Comparison of ENCODE assay signal across 1 cellular context in the genomic region with DNA sequence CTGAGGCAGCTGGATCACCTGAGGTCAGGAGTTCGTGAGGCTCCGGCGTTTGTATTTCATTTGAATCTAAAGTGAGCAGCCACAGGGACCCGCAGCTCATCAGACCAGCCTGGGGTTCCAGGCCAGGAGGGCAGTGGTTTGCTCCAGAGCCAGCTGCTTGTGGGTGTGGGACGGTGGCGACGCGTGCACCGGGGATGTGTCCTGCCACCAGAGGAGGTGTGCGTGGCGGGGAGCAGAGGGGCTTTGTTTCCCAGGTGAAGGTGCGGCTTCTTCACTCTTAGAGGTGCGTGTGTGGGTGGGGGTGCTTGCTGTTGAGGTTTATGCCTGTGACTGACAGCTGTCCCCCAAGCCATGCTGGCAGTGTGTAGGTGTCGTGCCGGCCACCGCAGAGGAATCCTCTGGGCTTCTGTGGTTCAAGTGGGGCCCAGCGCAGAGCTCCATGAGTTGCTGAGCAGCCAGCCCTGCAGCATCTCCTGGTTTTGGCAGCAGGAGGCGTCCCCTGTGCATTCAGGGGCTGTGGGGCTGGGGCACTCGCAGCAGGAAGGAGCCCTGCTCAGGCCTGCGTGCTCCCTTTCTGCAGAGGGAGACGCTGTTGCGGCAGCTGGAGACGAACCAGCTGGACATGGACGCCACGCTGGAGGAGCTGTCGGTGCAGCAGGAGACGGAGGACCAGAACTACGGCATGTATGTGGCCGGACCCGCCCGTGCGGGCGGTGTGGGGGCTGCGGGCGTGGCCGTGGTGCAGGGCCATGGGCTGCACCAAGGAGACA.
TF ChIP-seq lines count a peak whose summit lies in the region.

No MANE protein-coding gene starts in this region.

TF ChIP-seq in K562, 482 proteins besides CTCF, POLR2A, EP300 and RAD21:
- TF ChIP-seq SUPT5H (IDR thresholded peaks at IDR 0.05) (0 out of 2 replicates have a peak, but pooled peaks have one; percentile 49), POLR2B (IDR thresholded peaks at IDR 0.05; ENCODE audit: low read depth, partially characterized antibody) (peak; percentile 15), KAT2B (IDR thresholded peaks at IDR 0.05; ENCODE audit: low read depth, low read length) (no peak), PTTG1 (tag; IDR thresholded peaks at IDR 0.05; ENCODE audit: low read depth) (no peak), POLR2G (IDR thresholded peaks at IDR 0.05; ENCODE audit: low read depth, low read length) (peak; percentile 81), RBFOX2 (IDR thresholded peaks at IDR 0.05; ENCODE audit: low read depth, low read length) (peak; percentile 23; the same call in 1 of the 2 replicates), RBM22 (IDR thresholded peaks at IDR 0.05; ENCODE audit: low read depth, low read length, poor library complexity, severe bottlenecking) (peak; percentile 87), ZNF699 (CRISPR knock-in tag; IDR thresholded peaks at IDR 0.05; ENCODE audit: insufficient replicate concordance) (no peak), HCFC1 (IDR thresholded peaks at IDR 0.05; ENCODE audit: low read depth, low read length) (no peak), PTBP1 (IDR thresholded peaks at IDR 0.05; ENCODE audit: low read depth, low read length) (0 out of 2 replicates have a peak, but pooled peaks have one; percentile 28), CHD2 (IDR thresholded peaks at IDR 0.05; ENCODE audit: low read depth, low read length) (no peak), ZNF75A (CRISPR knock-in tag; IDR thresholded peaks at IDR 0.05) (no peak), MYNN (IDR thresholded peaks at IDR 0.05) (peak; percentile 29; the same call in 1 of the 2 replicates), MYNN (CRISPR knock-in tag; IDR thresholded peaks at IDR 0.05) (no peak)
- TF ChIP-seq, protein P1, sequence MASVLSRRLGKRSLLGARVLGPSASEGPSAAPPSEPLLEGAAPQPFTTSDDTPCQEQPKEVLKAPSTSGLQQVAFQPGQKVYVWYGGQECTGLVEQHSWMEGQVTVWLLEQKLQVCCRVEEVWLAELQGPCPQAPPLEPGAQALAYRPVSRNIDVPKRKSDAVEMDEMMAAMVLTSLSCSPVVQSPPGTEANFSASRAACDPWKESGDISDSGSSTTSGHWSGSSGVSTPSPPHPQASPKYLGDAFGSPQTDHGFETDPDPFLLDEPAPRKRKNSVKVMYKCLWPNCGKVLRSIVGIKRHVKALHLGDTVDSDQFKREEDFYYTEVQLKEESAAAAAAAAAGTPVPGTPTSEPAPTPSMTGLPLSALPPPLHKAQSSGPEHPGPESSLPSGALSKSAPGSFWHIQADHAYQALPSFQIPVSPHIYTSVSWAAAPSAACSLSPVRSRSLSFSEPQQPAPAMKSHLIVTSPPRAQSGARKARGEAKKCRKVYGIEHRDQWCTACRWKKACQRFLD (CRISPR knock-in tag; IDR thresholded peaks at IDR 0.05) = no peak
- TF ChIP-seq, protein P2, sequence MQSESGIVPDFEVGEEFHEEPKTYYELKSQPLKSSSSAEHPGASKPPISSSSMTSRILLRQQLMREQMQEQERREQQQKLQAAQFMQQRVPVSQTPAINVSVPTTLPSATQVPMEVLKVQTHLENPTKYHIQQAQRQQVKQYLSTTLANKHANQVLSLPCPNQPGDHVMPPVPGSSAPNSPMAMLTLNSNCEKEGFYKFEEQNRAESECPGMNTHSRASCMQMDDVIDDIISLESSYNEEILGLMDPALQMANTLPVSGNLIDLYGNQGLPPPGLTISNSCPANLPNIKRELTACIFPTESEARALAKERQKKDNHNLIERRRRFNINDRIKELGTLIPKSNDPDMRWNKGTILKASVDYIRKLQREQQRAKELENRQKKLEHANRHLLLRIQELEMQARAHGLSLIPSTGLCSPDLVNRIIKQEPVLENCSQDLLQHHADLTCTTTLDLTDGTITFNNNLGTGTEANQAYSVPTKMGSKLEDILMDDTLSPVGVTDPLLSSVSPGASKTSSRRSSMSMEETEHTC (IDR thresholded peaks at IDR 0.05) = no peak
